18 cellular contexts compared by ENCODE assay signal in the genomic region with DNA sequence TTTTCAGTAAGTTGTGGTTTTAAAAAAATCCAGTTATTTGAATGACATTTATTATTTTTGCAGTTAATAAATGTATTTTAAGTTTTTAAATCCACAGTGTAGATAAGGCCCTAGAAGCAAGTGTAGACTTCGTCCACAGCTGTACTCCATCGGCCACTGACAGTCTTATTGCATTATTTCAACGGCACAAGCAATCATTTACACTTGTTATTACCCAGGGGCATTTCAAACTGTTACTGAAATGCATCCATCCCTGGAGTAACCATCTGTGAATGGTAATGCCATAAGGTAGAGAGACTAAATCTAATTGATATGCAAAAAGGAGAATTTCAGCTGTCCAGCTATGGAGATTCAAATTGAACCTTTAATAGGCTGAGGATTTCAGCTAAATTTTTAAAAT.
"Had no signal": no experiment of that assay in that cellular context is flagged by ENCODE, and none has a peak within 500 bp of the region (broad histone marks: within the 10 kb centered on the region; RNA-seq: fewer than 3 reads in every experiment).

No MANE protein-coding gene starts in this region.

- H3K27ac Mint-ChIP-seq: activated CD4-positive, alpha-beta T cell treated with anti-CD3 and anti-CD28 coated beads, Interleukin-2, amount 10 ng/mL, durations not matched to agents 7 days and 5 days; activated naive CD4-positive, alpha-beta T cell treated with anti-CD3 and anti-CD28 coated beads, Interleukin-2, amount 10 ng/mL, durations not matched to agents 7 days and 5 days; activated naive CD8-positive, alpha-beta T cell treated with anti-CD3 and anti-CD28 coated beads, Interleukin-2, amount 50 U/mL, for 24 hours; mesothelial cell of epicardium; natural killer cell treated with Interleukin-12 subunit alpha and Interleukin-12 subunit beta and Interleukin-15 and Interleukin-18, amount 100 ng/mL, for 72 hours had no signal

- H3K9me3 ChIP-seq: thoracic aorta, upper lobe of left lung had no signal

- H3K4me1 Mint-ChIP-seq: activated CD4-positive, alpha-beta T cell treated with anti-CD3 and anti-CD28 coated beads, Interleukin-2, amount 10 ng/mL, durations not matched to agents 7 days and 5 days; activated naive CD4-positive, alpha-beta T cell treated with anti-CD3 and anti-CD28 coated beads, Interleukin-2, amount 10 ng/mL, durations not matched to agents 7 days and 5 days had no signal

- H3K4me1 ChIP-seq: upper lobe of left lung had no signal

- H3K27me3 Mint-ChIP-seq: activated CD4-positive, alpha-beta T cell treated with anti-CD3 and anti-CD28 coated beads, Interleukin-2, amount 10 ng/mL, durations not matched to agents 7 days and 5 days; activated naive CD4-positive, alpha-beta T cell treated with anti-CD3 and anti-CD28 coated beads, Interleukin-2, amount 10 ng/mL, durations not matched to agents 7 days and 5 days; activated naive CD8-positive, alpha-beta T cell treated with anti-CD3 and anti-CD28 coated beads, Interleukin-2, amount 50 U/mL, for 24 hours; central memory CD8-positive, alpha-beta T cell; natural killer cell treated with Interleukin-12 subunit alpha and Interleukin-12 subunit beta and Interleukin-15 and Interleukin-18, amount 100 ng/mL, for 72 hours; stimulated activated naive B cell treated with anti-CD40 and anti-IgM and Interleukin-4, amounts not matched to agents 10 μg/mL and 1 μg/mL and 100 μg/mL, for 72 hours had no signal

- H3K27ac ChIP-seq: brain microvascular endothelial cell, coronary artery, thoracic aorta, upper lobe of left lung had no signal

- DNase-seq: activated CD4-positive, alpha-beta T cell treated with anti-CD3 and anti-CD28 coated beads, Interleukin-2, amount 10 ng/mL, durations not matched to agents 7 days and 5 days; activated CD8-positive, alpha-beta memory T cell treated with anti-CD3 and anti-CD28 coated beads, Interleukin-2, amount 50 U/mL, for 4 hours; activated naive CD4-positive, alpha-beta T cell treated with anti-CD3 and anti-CD28 coated beads, Interleukin-2, amount 10 ng/mL, durations not matched to agents 7 days and 5 days; activated naive CD8-positive, alpha-beta T cell treated with anti-CD3 and anti-CD28 coated beads, Interleukin-2, amount 50 U/mL, for 24 hours; activated T-cell treated with anti-CD3 and anti-CD28 coated beads, Interleukin-2, amount 50 U/mL, for 4 hours; anterior cingulate cortex; brain microvascular endothelial cell; head of caudate nucleus; occipital lobe; posterior cingulate gyrus; stimulated activated naive B cell treated with anti-CD40 and anti-IgM and Interleukin-4, amounts not matched to agents 10 μg/mL and 1 μg/mL and 100 μg/mL, for 72 hours; upper lobe of left lung had no signal

- H3K36me3 Mint-ChIP-seq: natural killer cell treated with Interleukin-12 subunit alpha and Interleukin-12 subunit beta and Interleukin-15 and Interleukin-18, amount 100 ng/mL, for 72 hours had no signal

- H3K27me3 ChIP-seq: brain microvascular endothelial cell, upper lobe of left lung had no signal

- H3K4me3 ChIP-seq: coronary artery, thoracic aorta, upper lobe of left lung had no signal

- H3K4me3 Mint-ChIP-seq: activated CD4-positive, alpha-beta T cell treated with anti-CD3 and anti-CD28 coated beads, Interleukin-2, amount 10 ng/mL, durations not matched to agents 7 days and 5 days; activated naive CD4-positive, alpha-beta T cell treated with anti-CD3 and anti-CD28 coated beads, Interleukin-2, amount 10 ng/mL, durations not matched to agents 7 days and 5 days; activated naive CD8-positive, alpha-beta T cell treated with anti-CD3 and anti-CD28 coated beads, Interleukin-2, amount 50 U/mL, for 24 hours; activated T-cell treated with anti-CD3 and anti-CD28 coated beads, Interleukin-2, amount 50 U/mL, for 4 hours; central memory CD8-positive, alpha-beta T cell; mesothelial cell of epicardium; natural killer cell treated with Interleukin-12 subunit alpha and Interleukin-12 subunit beta and Interleukin-15 and Interleukin-18, amount 100 ng/mL, for 72 hours; stimulated activated naive B cell treated with anti-CD40 and anti-IgM and Interleukin-4, amounts not matched to agents 10 μg/mL and 1 μg/mL and 100 μg/mL, for 72 hours had no signal

- ATAC-seq: activated naive CD8-positive, alpha-beta T cell treated with anti-CD3 and anti-CD28 coated beads, Interleukin-2, amount 50 U/mL, for 24 hours; activated T-cell treated with anti-CD3 and anti-CD28 coated beads, Interleukin-2, amount 50 U/mL, for 4 hours; left lobe of liver; natural killer cell treated with Interleukin-12 subunit alpha and Interleukin-12 subunit beta and Interleukin-15 and Interleukin-18, amount 100 ng/mL, for 72 hours; stimulated activated naive B cell treated with anti-CD40 and anti-IgM and Interleukin-4, amounts not matched to agents 10 μg/mL and 1 μg/mL and 100 μg/mL, for 72 hours had no signal

- H3K36me3 ChIP-seq: brain microvascular endothelial cell, thoracic aorta, upper lobe of left lung had no signal

- H3K9me3 Mint-ChIP-seq: activated naive CD4-positive, alpha-beta T cell treated with anti-CD3 and anti-CD28 coated beads, Interleukin-2, amount 10 ng/mL, durations not matched to agents 7 days and 5 days; activated naive CD8-positive, alpha-beta T cell treated with anti-CD3 and anti-CD28 coated beads, Interleukin-2, amount 50 U/mL, for 24 hours; activated T-cell treated with anti-CD3 and anti-CD28 coated beads, Interleukin-2, amount 50 U/mL, for 4 hours; central memory CD8-positive, alpha-beta T cell; mesothelial cell of epicardium; natural killer cell treated with Interleukin-12 subunit alpha and Interleukin-12 subunit beta and Interleukin-15 and Interleukin-18, amount 100 ng/mL, for 72 hours; stimulated activated naive B cell treated with anti-CD40 and anti-IgM and Interleukin-4, amounts not matched to agents 10 μg/mL and 1 μg/mL and 100 μg/mL, for 72 hours had no signal
